8 cellular contexts compared by ENCODE assay signal in the genomic region with DNA sequence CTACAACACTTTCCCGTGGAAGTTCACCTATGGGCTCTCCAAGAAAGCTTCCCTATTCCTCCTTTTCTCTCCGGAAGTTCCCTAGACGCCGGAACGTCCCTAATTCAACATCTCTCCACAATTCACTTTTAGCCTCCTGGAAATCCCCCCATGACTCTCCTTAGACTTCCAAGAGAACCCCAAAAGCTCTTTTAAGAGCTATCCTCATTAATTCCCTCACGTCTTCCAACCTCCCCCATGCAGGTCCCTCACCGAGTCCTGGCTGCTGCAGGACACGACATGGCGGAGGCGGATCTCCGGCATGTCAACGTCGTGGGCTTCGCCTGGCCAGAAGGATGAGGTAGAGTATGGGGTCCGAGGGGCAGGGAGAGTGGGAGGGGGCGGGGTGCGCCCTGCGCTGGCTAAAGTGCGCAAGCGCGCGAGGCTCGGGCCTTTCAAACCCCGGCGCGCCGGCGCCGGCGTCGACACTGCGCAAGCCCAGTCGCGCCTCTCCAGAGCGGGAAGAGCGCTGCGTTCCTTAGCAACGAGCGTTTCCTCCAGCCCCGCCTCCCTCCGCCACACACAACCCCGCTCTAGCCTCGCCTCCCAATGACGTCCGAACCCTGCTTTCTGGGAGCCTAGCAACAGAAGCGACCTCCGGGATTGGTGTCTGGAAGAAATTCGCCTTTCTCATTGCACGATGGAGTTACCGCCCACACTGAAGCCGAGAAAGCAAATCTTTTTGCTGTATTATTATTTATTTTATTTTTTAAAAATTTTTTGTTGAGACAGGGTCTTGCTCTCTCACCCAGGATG. TPM values are rescaled to one million over a fixed set of nuclear protein-coding genes. Genes with fewer than 3 reads are reported as not detected.
DNase-seq lines count a peak whose midpoint lies in the region; ATAC-seq, FAIRE-seq and TF ChIP-seq lines count a peak whose summit lies in the region.

A gene (plus strand): TSS at position 646 of the 795 bp plus-strand sequence. CDS start 1,391 bp downstream, outside the sequence.
A gene with protein sequence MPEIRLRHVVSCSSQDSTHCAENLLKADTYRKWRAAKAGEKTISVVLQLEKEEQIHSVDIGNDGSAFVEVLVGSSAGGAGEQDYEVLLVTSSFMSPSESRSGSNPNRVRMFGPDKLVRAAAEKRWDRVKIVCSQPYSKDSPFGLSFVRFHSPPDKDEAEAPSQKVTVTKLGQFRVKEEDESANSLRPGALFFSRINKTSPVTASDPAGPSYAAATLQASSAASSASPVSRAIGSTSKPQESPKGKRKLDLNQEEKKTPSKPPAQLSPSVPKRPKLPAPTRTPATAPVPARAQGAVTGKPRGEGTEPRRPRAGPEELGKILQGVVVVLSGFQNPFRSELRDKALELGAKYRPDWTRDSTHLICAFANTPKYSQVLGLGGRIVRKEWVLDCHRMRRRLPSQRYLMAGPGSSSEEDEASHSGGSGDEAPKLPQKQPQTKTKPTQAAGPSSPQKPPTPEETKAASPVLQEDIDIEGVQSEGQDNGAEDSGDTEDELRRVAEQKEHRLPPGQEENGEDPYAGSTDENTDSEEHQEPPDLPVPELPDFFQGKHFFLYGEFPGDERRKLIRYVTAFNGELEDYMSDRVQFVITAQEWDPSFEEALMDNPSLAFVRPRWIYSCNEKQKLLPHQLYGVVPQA (minus strand): TSS at position 372 of the 795 bp plus-strand sequence. CDS start 69 bp downstream, at position 303.

- H3K4me1 ChIP-seq in kidney (ENCODE audit: control insufficient read depth in 1 of 2, insufficient read depth in 1 of 2, low read depth in 1 of 2, low read length in 2 of 2): peaks cover 5 to 13% of the 10 kb centered on the region in 2 donors

- H3K9ac ChIP-seq in kidney (ENCODE audit: low read length in 2 of 2): peak within 1 kb of the TSS; percentile 74 to 94

- no peak for TF ChIP-seq CTCF in AG09319 (IDR thresholded peaks at IDR 0.05; ENCODE audit: low read depth, low read length)
- TF ChIP-seq CTCF in kidney (IDR thresholded peaks at IDR 0.05; ENCODE audit: borderline replicate concordance, extremely low read depth, insufficient read depth): no peak

- intact Hi-C loops in kidney (cut with DNase I): no loop called here

- H3K27ac ChIP-seq in kidney (ENCODE audit: low read depth in 2 of 2, low read length in 2 of 2): peak within 1 kb of the TSS; percentile 62 to 65

- H3K36me3 ChIP-seq in kidney (ENCODE audit: control insufficient read depth in 1 of 2, insufficient read depth in 2 of 2, low read length in 2 of 2): peaks cover 0 to 6% of the 10 kb centered on the region in 2 donors

- peak; percentile 99 for ATAC-seq in GM19035 (IDR thresholded peaks at IDR 0.05; ENCODE audit: unreplicated experiment)
- ATAC-seq in HG03354 (IDR thresholded peaks at IDR 0.05; ENCODE audit: poor library complexity, severe bottlenecking, unreplicated experiment): peak; percentile 98

- peak; percentile 99 for FAIRE-seq in kidney (lab: Jason Lieb, UNC)

- H3K9me3 ChIP-seq in kidney (ENCODE audit: control insufficient read depth in 1 of 2, low read length in 2 of 2): no peaks in the 10 kb centered on the region

- peak within 1 kb of the TSS; percentile 89 to 98 for H3K4me3 ChIP-seq in kidney (ENCODE audit: low read length in 2 of 2)

- DNase-seq in AG09319 (ENCODE audit: extremely low read depth, low read depth) (peak; percentile 95), NCI-H446 treated with DMSO at 0.1 percent for 48 hours (lab: John Stamatoyannopoulos, UW) (peak; percentile 97), cerebellum (ENCODE audit: low spot score) (peak; percentile 100), kidney (peak; percentile 99)
- DNase-seq in activated CD4-positive, alpha-beta T cell treated with anti-CD3 and anti-CD28 coated beads for 1 hour: peak; percentile 89
- peak; percentile 98 for DNase-seq in stimulated activated CD4-positive, alpha-beta T cell treated with anti-CD3 and anti-CD28 coated beads, Interleukin-15, amount 100 ng/mL, for 24 hours

RNA-seq across cellular contexts. Expression of the first gene that starts in this region (rescaled TPM):
- total RNA-seq in cerebellum (7.7 TPM), kidney (14.8 TPM)
- polyA plus RNA-seq in kidney (ENCODE audit: insufficient read depth, low read depth, low replicate concordance): 41.8 TPM

RNA-seq across cellular contexts. Expression of the second gene that starts in this region (rescaled TPM):
- total RNA-seq in cerebellum (16.2 TPM), kidney (24.5 TPM)
- 19.3 TPM for polyA plus RNA-seq in kidney (ENCODE audit: insufficient read depth, low read depth, low replicate concordance)

Comparison
In these comparisons a context has a peak if more than half of its experiments do, and no peak if none do; other contexts are left out.
1. Peak in every context shown above with its lines: DNase-seq, ATAC-seq, H3K4me3 ChIP-seq and H3K27ac ChIP-seq.